ENCODE assay signal across 8 cellular contexts in genomic region chr1:109277434-109278204, GRCh38. TPM values are rescaled to one million over a fixed set of nuclear protein-coding genes. Genes with fewer than 3 reads are reported as not detected.
A peak's percentile ranks its signal among the peaks of the same experiment; 100 is the strongest.
DNase-seq lines count a peak whose midpoint lies in the region; ATAC-seq and TF ChIP-seq lines count a peak whose summit lies in the region.

No MANE protein-coding gene starts in this region.

- H3K27ac Mint-ChIP-seq in activated CD4-positive, alpha-beta memory T cell treated with anti-CD3 and anti-CD28 coated beads, Interleukin-2, amount 10 ng/mL, durations not matched to agents 7 days and 5 days, result peak overlapping the region; percentile 24

- DNase-seq in SKM-1 treated with dmso at 0.1 percent for 144 hours (lab: John Stamatoyannopoulos, UW; ENCODE audit: unreplicated experiment) (peak; percentile 39), SKM-1 (lab: John Stamatoyannopoulos, UW; ENCODE audit: unreplicated experiment) (no peak), NCI-H526 (lab: John Stamatoyannopoulos, UW) (peak; percentile 53 to 82), lung (ENCODE audit: low spot score) (peak; percentile 90)
- peak; percentile 77 for DNase-seq in activated CD4-positive, alpha-beta memory T cell treated with anti-CD3 and anti-CD28 coated beads, Interleukin-2, amount 10 ng/mL, durations not matched to agents 7 days and 5 days
- peak; percentile 42 for DNase-seq in effector CD8-positive, alpha-beta T cell (lab: John Stamatoyannopoulos, UW)
- peak; percentile 27 for DNase-seq in stimulated activated CD8-positive, alpha-beta memory T cell treated with anti-CD3 and anti-CD28 coated beads, Interleukin-15, amount 100 ng/mL, for 1 hour (ENCODE audit: low read depth)

- 66 to 71% methylated on average over 7 of the region's 7 CpGs for WGBS in lung, 2 donors

- no peaks in the 10 kb centered on the region for H3K27me3 ChIP-seq in lung (ENCODE audit: control insufficient read depth, insufficient read depth)

- no peak overlapping the region for H3K4me3 ChIP-seq in lung

- no peaks in the 10 kb centered on the region for H3K9me3 ChIP-seq in lung (ENCODE audit: control insufficient read depth in 2 of 2, insufficient read depth in 1 of 2, low read length in 1 of 2)

- H3K4me1 Mint-ChIP-seq in activated CD4-positive, alpha-beta memory T cell treated with anti-CD3 and anti-CD28 coated beads, Interleukin-2, amount 10 ng/mL, durations not matched to agents 7 days and 5 days, result peaks cover 37% of the 10 kb centered on the region

- H3K36me3 ChIP-seq in lung (ENCODE audit: control insufficient read depth in 2 of 2, insufficient read depth in 2 of 2, low read length in 2 of 2), result peaks cover 0 to 2% of the 10 kb centered on the region in 2 donors

- peak overlapping the region in 1 of 2 donors; percentile 68 for H3K27ac ChIP-seq in lung (ENCODE audit: low read depth in 1 of 2, low read length in 1 of 2)

- H3K27me3 Mint-ChIP-seq in activated CD4-positive, alpha-beta memory T cell treated with anti-CD3 and anti-CD28 coated beads, Interleukin-2, amount 10 ng/mL, durations not matched to agents 7 days and 5 days, result no peaks in the 10 kb centered on the region

- H3K36me3 Mint-ChIP-seq in activated CD4-positive, alpha-beta memory T cell treated with anti-CD3 and anti-CD28 coated beads, Interleukin-2, amount 10 ng/mL, durations not matched to agents 7 days and 5 days (ENCODE audit: low read depth), result peaks cover 24% of the 10 kb centered on the region

- H3K4me3 Mint-ChIP-seq in activated CD4-positive, alpha-beta memory T cell treated with anti-CD3 and anti-CD28 coated beads, Interleukin-2, amount 10 ng/mL, durations not matched to agents 7 days and 5 days, result no peak overlapping the region

- TF ChIP-seq CTCF in lung (IDR thresholded peaks at IDR 0.05; ENCODE audit: control extremely low read depth, extremely low read depth), result peak; percentile 70

- peaks cover 0 to 14% of the 10 kb centered on the region in 2 donors for H3K4me1 ChIP-seq in lung (ENCODE audit: control insufficient read depth in 2 of 2, insufficient read depth in 2 of 2, low read length in 2 of 2)

- CTCF ChIA-PET in activated CD4-positive, alpha-beta memory T cell treated with anti-CD3 and anti-CD28 coated beads, Interleukin-2, amount 10 ng/mL, durations not matched to agents 7 days and 5 days (lab: Charles Lee), result interaction anchor here (1.0 to 5.3 kb wide), 17 partner anchors 8 to 707 kb away, joined by 3 to 144 read pairs (median 5); partner anchors contain the start of genes AHCYL1, PSMA5, SARS1 and SORT1

- peak; percentile 66 for ATAC-seq in HG03159 (IDR thresholded peaks at IDR 0.05; ENCODE audit: unreplicated experiment)
- peak; percentile 67 for ATAC-seq in lung (ENCODE audit: insufficient read depth, low FRiP score)

- POLR2A ChIA-PET in activated CD4-positive, alpha-beta memory T cell treated with anti-CD3 and anti-CD28 coated beads, Interleukin-2, amount 10 ng/mL, durations not matched to agents 7 days and 5 days (lab: Charles Lee), result interaction anchor here (1.3 to 1.9 kb wide), 5 partner anchors 64 to 255 kb away, joined by 3 to 15 read pairs (median 5); partner anchors contain the start of genes SARS1 and SORT1

- no peaks in the 10 kb centered on the region for H3K9me3 Mint-ChIP-seq in activated CD4-positive, alpha-beta memory T cell treated with anti-CD3 and anti-CD28 coated beads, Interleukin-2, amount 10 ng/mL, durations not matched to agents 7 days and 5 days

RNA-seq across cellular contexts. Expression of gene PSRC1, which starts 5.3 kb away (rescaled TPM):
- 10 to 100 TPM; 27.0 to 28.7 TPM for total RNA-seq in activated CD4-positive, alpha-beta memory T cell treated with anti-CD3 and anti-CD28 coated beads, Interleukin-2, amount 10 ng/mL, durations not matched to agents 7 days and 5 days
- total RNA-seq in lung, result 1 to 10 TPM; 4.7 to 4.9 TPM
- polyA plus RNA-seq in lung, result 1 to 10 TPM; 2.7 to 4.9 TPM

RNA-seq across cellular contexts. Expression of gene CELSR2, which starts 28.3 kb away (rescaled TPM):
- 1 to 10 TPM; 2.0 to 2.2 TPM for total RNA-seq in activated CD4-positive, alpha-beta memory T cell treated with anti-CD3 and anti-CD28 coated beads, Interleukin-2, amount 10 ng/mL, durations not matched to agents 7 days and 5 days
- total RNA-seq in lung, result 1 to 10 TPM; 7.6 to 7.9 TPM
- polyA plus RNA-seq in lung, result 1 to 10 TPM; 1.4 to 2.7 TPM

RNA-seq across cellular contexts. Expression of gene MYBPHL, which starts 29.2 kb away (rescaled TPM):
- not detected for total RNA-seq in activated CD4-positive, alpha-beta memory T cell treated with anti-CD3 and anti-CD28 coated beads, Interleukin-2, amount 10 ng/mL, durations not matched to agents 7 days and 5 days
- total RNA-seq in lung, result 1 to 10 TPM; 1.1 to 1.7 TPM
- polyA plus RNA-seq in lung, result 1 to 10 TPM in 1 of 2 donors, under 1 TPM in 1; 0.34 to 3.3 TPM

Comparison
In these comparisons a context has a peak if more than half of its experiments do, and no peak if none do; other contexts are left out.
1. RNA of gene PSRC1, which starts 5.3 kb away (total RNA-seq): 27.0 to 28.7 TPM in activated CD4-positive, alpha-beta memory T cell treated with anti-CD3 and anti-CD28 coated beads, Interleukin-2, amount 10 ng/mL, durations not matched to agents 7 days and 5 days; 4.7 to 4.9 TPM in lung; every median in the first group is over 4 times any median in the second.